In the genomic region with DNA sequence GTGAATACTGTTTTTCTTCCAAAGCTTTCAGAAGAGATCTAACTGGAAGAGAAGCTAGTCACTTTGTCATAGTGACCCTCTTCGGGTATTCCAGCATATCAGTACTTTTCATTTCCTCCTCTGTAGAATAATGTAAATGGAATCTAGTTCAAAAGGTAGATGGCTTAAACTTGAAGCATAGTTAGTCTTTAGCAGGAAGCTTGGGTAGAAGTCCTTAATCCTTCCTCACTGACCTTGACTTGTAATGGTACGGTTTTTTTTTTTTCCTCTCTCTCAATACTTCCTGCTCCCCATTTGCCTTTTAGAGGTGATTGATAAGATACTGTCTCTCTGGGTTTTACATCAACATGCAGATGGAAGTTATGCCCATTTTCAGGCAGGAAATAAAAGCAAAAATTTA, we compare ENCODE assay signal across 9 cellular contexts. TPM values are rescaled to one million over a fixed set of nuclear protein-coding genes. Genes with fewer than 3 reads are reported as not detected.
A peak's percentile ranks its signal among the peaks of the same experiment; 100 is the strongest.
DNase-seq lines count a peak whose midpoint lies in the region; ATAC-seq and TF ChIP-seq lines count a peak whose summit lies in the region.
"Had no signal": no experiment of that assay in that cellular context is flagged by ENCODE, and none has a peak within 500 bp of the region (broad histone marks: within the 10 kb centered on the region; RNA-seq: fewer than 3 reads in every experiment).

No MANE protein-coding gene starts in this region.

- H3K27ac Mint-ChIP-seq in activated naive CD4-positive, alpha-beta T cell treated with anti-CD3 and anti-CD28 coated beads, Interleukin-2, amount 50 U/mL, for 24 hours, result peak overlapping the region; percentile 53
- H3K27ac Mint-ChIP-seq in activated T-helper 2 cell treated with anti-CD3 and anti-CD28 coated beads, Interferon-gamma antibody, Interleukin-2, Interleukin-4, amounts not matched to agents 10 μg/mL and 5 μg/mL and 100 μg/mL, durations not matched to agents 14 hours and 24 hours and 36 hours, result peak overlapping the region; percentile 92

- DNase-seq in activated naive CD4-positive, alpha-beta T cell treated with Interleukin-2 at 50 U/mL for 16 hours, result no peak
- no peak for DNase-seq in activated T-helper 2 cell treated with anti-CD3 and anti-CD28 coated beads, Interferon-gamma antibody, Interleukin-2, Interleukin-4, amounts not matched to agents 10 μg/mL and 5 μg/mL and 100 μg/mL, durations not matched to agents 14 hours and 24 hours and 36 hours (ENCODE audit: low spot score)
- DNase-seq in kidney epithelial cell (ENCODE audit: low read depth) (no peak), thyroid gland (no peak), A172 (ENCODE audit: low spot score) (no peak), D341Med (ENCODE audit: low spot score) (no peak)
- DNase-seq: stimulated activated CD4-positive, alpha-beta T cell treated with anti-CD3 and anti-CD28 coated beads, Interleukin-15, amount 100 ng/mL, for 24 hours had no signal

- no peaks in the 10 kb centered on the region for H3K27me3 ChIP-seq in kidney epithelial cell (ENCODE audit: control insufficient read depth, insufficient read depth, low read length)
- no peaks in the 10 kb centered on the region for H3K27me3 ChIP-seq in thyroid gland

- H3K27ac ChIP-seq in thyroid gland, result peak overlapping the region; percentile 94 to 96 (median 96)

- intact Hi-C loops in activated T-helper 2 cell treated with anti-CD3 and anti-CD28 coated beads, Interferon-gamma antibody, Interleukin-2, Interleukin-4, amounts not matched to agents 10 μg/mL and 5 μg/mL and 100 μg/mL, durations not matched to agents 14 hours and 24 hours and 36 hours (cut with micrococcal nuclease), result loop anchor here (10.0 kb wide), 2 partner anchors 142 to 312 kb away; a partner anchor contains a TSS
- intact Hi-C loops in thyroid gland (cut with DNase I), result no loop called here

- no peak for TF ChIP-seq POLR2A in thyroid gland (IDR thresholded peaks at IDR 0.05)

- no peak for TF ChIP-seq CTCF in kidney epithelial cell (IDR thresholded peaks at IDR 0.05; ENCODE audit: insufficient read depth, low read length, poor library complexity, severe bottlenecking)
- no peak for TF ChIP-seq CTCF in thyroid gland (IDR thresholded peaks at IDR 0.05)

- ATAC-seq in GM19463 (IDR thresholded peaks at IDR 0.05; ENCODE audit: unreplicated experiment), result no peak

- no peaks in the 10 kb centered on the region for H3K9me3 Mint-ChIP-seq in activated naive CD4-positive, alpha-beta T cell treated with anti-CD3 and anti-CD28 coated beads, Interleukin-2, amount 50 U/mL, for 24 hours
- H3K9me3 Mint-ChIP-seq in activated T-helper 2 cell treated with anti-CD3 and anti-CD28 coated beads, Interferon-gamma antibody, Interleukin-2, Interleukin-4, amounts not matched to agents 10 μg/mL and 5 μg/mL and 100 μg/mL, durations not matched to agents 14 hours and 24 hours and 36 hours, result no peaks in the 10 kb centered on the region

- H3K36me3 ChIP-seq in kidney epithelial cell (ENCODE audit: control insufficient read depth, insufficient read depth, low read length), result no peaks in the 10 kb centered on the region
- no peaks in the 10 kb centered on the region for H3K36me3 ChIP-seq in thyroid gland

- WGBS in thyroid gland, 2 donors, result 33 to 41% methylated on average over 2 of the region's 2 CpGs

- H3K27me3 Mint-ChIP-seq in activated naive CD4-positive, alpha-beta T cell treated with anti-CD3 and anti-CD28 coated beads, Interleukin-2, amount 50 U/mL, for 24 hours, result no peaks in the 10 kb centered on the region
- H3K27me3 Mint-ChIP-seq in activated T-helper 2 cell treated with anti-CD3 and anti-CD28 coated beads, Interferon-gamma antibody, Interleukin-2, Interleukin-4, amounts not matched to agents 10 μg/mL and 5 μg/mL and 100 μg/mL, durations not matched to agents 14 hours and 24 hours and 36 hours (ENCODE audit: low read depth), result no peaks in the 10 kb centered on the region

- no peaks in the 10 kb centered on the region for H3K9me3 ChIP-seq in thyroid gland

- H3K36me3 Mint-ChIP-seq in activated naive CD4-positive, alpha-beta T cell treated with anti-CD3 and anti-CD28 coated beads, Interleukin-2, amount 50 U/mL, for 24 hours, result peaks cover 1% of the 10 kb centered on the region
- H3K36me3 Mint-ChIP-seq in activated T-helper 2 cell treated with anti-CD3 and anti-CD28 coated beads, Interferon-gamma antibody, Interleukin-2, Interleukin-4, amounts not matched to agents 10 μg/mL and 5 μg/mL and 100 μg/mL, durations not matched to agents 14 hours and 24 hours and 36 hours (ENCODE audit: low read depth), result peaks cover 16% of the 10 kb centered on the region

- peak overlapping the region; percentile 100 for H3K4me3 ChIP-seq in kidney epithelial cell (ENCODE audit: low read depth, low read length)
- peak overlapping the region in 2 of 3 donors; percentile 87 to 93 for H3K4me3 ChIP-seq in thyroid gland (replicated peaks in 1 of 3)

- peak overlapping the region; percentile 95 for H3K4me3 Mint-ChIP-seq in activated naive CD4-positive, alpha-beta T cell treated with anti-CD3 and anti-CD28 coated beads, Interleukin-2, amount 50 U/mL, for 24 hours
- peak overlapping the region; percentile 86 for H3K4me3 Mint-ChIP-seq in activated T-helper 2 cell treated with anti-CD3 and anti-CD28 coated beads, Interferon-gamma antibody, Interleukin-2, Interleukin-4, amounts not matched to agents 10 μg/mL and 5 μg/mL and 100 μg/mL, durations not matched to agents 14 hours and 24 hours and 36 hours (ENCODE audit: low read depth)

- peaks cover 64% of the 10 kb centered on the region for H3K4me1 Mint-ChIP-seq in activated naive CD4-positive, alpha-beta T cell treated with anti-CD3 and anti-CD28 coated beads, Interleukin-2, amount 50 U/mL, for 24 hours
- H3K4me1 Mint-ChIP-seq in activated T-helper 2 cell treated with anti-CD3 and anti-CD28 coated beads, Interferon-gamma antibody, Interleukin-2, Interleukin-4, amounts not matched to agents 10 μg/mL and 5 μg/mL and 100 μg/mL, durations not matched to agents 14 hours and 24 hours and 36 hours (ENCODE audit: low read depth), result peaks cover 57% of the 10 kb centered on the region

- peaks cover 41 to 59% of the 10 kb centered on the region in 2 donors for H3K4me1 ChIP-seq in thyroid gland

RNA-seq across cellular contexts. Expression of a gene that starts 1.7 kb away (rescaled TPM):
- total RNA-seq in activated T-helper 2 cell treated with anti-CD3 and anti-CD28 coated beads, Interferon-gamma antibody, Interleukin-2, Interleukin-4, amounts not matched to agents 10 μg/mL and 5 μg/mL and 100 μg/mL, durations not matched to agents 14 hours and 24 hours and 36 hours, result 19.7 and 23.0 TPM in 2 replicates
- total RNA-seq in kidney epithelial cell (16.6 and 18.4 TPM in 2 replicates), thyroid gland (10 to 100 TPM; 60.0 to 88.5 (median 81.9) TPM)
- 13.5 and 16.7 TPM in 2 replicates for total RNA-seq in A172 (2014; rRNA removed; shearing (Covaris generic))
